Comparison of ENCODE assay signal across 18 cellular contexts in genomic region chr1:7019510-7019909, GRCh38.
A peak's percentile ranks its signal among the peaks of the same experiment; 100 is the strongest.
DNase-seq lines count a peak whose midpoint lies in the region; ATAC-seq, FAIRE-seq and TF ChIP-seq lines count a peak whose summit lies in the region.
"Had no signal": no experiment of that assay in that cellular context is flagged by ENCODE, and none has a peak within 500 bp of the region (broad histone marks: within the 10 kb centered on the region; RNA-seq: fewer than 3 reads in every experiment).

No MANE protein-coding gene starts in this region.

- CTCF ChIA-PET in HepG2 (lab: Yijun Ruan, JAX; ENCODE audit: low intra/inter-chr PET ratio, low total read pairs) = no interaction called here

- no peaks in the 10 kb centered on the region for H3K4me1 Mint-ChIP-seq in natural killer cell

- DNase-seq in GM13977 (ENCODE audit: low spot score) = peak; percentile 14
- DNase-seq in RPMI8226 = peak; percentile 25
- DNase-seq in HepG2 (ENCODE audit: low spot score) = peak; percentile 45
- peak; percentile 11 for DNase-seq in transverse colon
- no peak for DNase-seq in natural killer cell
- no peak for DNase-seq in KG1 (lab: John Stamatoyannopoulos, UW)
- DNase-seq: CD8-positive, alpha-beta T cell; DMS79 treated with DMSO at 0.1 percent for 48 hours; H7; NCI-H1105; NCI-H146; NCI-H2029; NCI-H2227 treated with DMSO at 0.1 percent for 48 hours; NCI-H510A; NCI-H82; Right ventricle myocardium superior had no signal

- no peaks in the 10 kb centered on the region for H3K9me3 ChIP-seq in HepG2 (ENCODE audit: low read length)
- H3K9me3 ChIP-seq in transverse colon = no peaks in the 10 kb centered on the region

- TF ChIP-seq EP300 in HepG2 (IDR thresholded peaks at IDR 0.05; ENCODE audit: low read depth in 2 of 2, low read length in 2 of 2) (no peak), HepG2 (CRISPR knock-in tag; IDR thresholded peaks at IDR 0.05; ENCODE audit: borderline replicate concordance) (no peak), transverse colon (IDR thresholded peaks at IDR 0.05; ENCODE audit: low read depth) (no peak)

- peak; percentile 72 for ATAC-seq in HepG2
- no peak for ATAC-seq in natural killer cell
- ATAC-seq in HG02981 (IDR thresholded peaks at IDR 0.05; ENCODE audit: unreplicated experiment) = no peak
- ATAC-seq: CD8-positive, alpha-beta T cell had no signal

- peaks cover 17% of the 10 kb centered on the region for H3K4me1 ChIP-seq in HepG2 (ENCODE audit: insufficient read depth, low read length)
- no peaks in the 10 kb centered on the region for H3K4me1 ChIP-seq in transverse colon

- peak overlapping the region; percentile 72 for H3K4me2 ChIP-seq in HepG2 (ENCODE audit: low read depth, low read length)
- H3K4me2 ChIP-seq: KMS-11 had no signal

- H3K27ac ChIP-seq in HepG2 (ENCODE audit: extremely low read length, insufficient read depth, low read length) (no peak overlapping the region), transverse colon (no peak overlapping the region)
- H3K27ac ChIP-seq: KMS-11 had no signal

- peak; percentile 78 for FAIRE-seq in HepG2 (lab: Jason Lieb, UNC)

- no peak overlapping the region for H3K27ac Mint-ChIP-seq in natural killer cell
- H3K27ac Mint-ChIP-seq: CD8-positive, alpha-beta T cell had no signal

- intact Hi-C loops in HepG2 (cut with micrococcal nuclease; ENCODE audit: unreplicated experiment) (no loop called here), transverse colon (cut with DNase I; ENCODE audit: low total_unique reads) (no loop called here), natural killer cell (cut with micrococcal nuclease) (no loop called here)

- BruUV-seq in HepG2 (replicated peaks; lab: Mats Ljungman, UMichigan) = no TSS peak

- peaks cover 1 to 7% of the 10 kb centered on the region in 2 experiments; a peak in 3 of 5 replicates for H3K27me3 ChIP-seq in HepG2 (ENCODE audit: control insufficient read depth in 1 of 2, insufficient read depth in 2 of 2, low read length in 2 of 2)
- no peaks in the 10 kb centered on the region for H3K27me3 ChIP-seq in transverse colon

- POLR2A ChIA-PET in HepG2 (lab: Yijun Ruan, JAX) = no interaction called here

- H3K4me3 ChIP-seq in HepG2 (replicated peaks in 1 of 3; ENCODE audit: insufficient read depth in 1 of 3, low read depth in 2 of 3, low read length in 3 of 3) (peak overlapping the region in 1 of 3 experiments; percentile 49; a peak in 1 of 6 replicates), transverse colon (no peak overlapping the region)

- H3K36me3 ChIP-seq in HepG2 (replicated peaks in 1 of 2; ENCODE audit: control insufficient read depth in 1 of 2, insufficient read depth in 2 of 2, low read length in 2 of 2) (no peaks in the 10 kb centered on the region), transverse colon (no peaks in the 10 kb centered on the region)

- in situ Hi-C loops in GM13977 (cut with MboI; ENCODE audit: low pct_unique_long_range_greater_than_20kb, low sequenced_read_pairs, unreplicated experiment) (no loop called here), HepG2 (cut with HindIII; ENCODE audit: extremely low pct_ligation_motif_present, low pct_unique_long_range_greater_than_20kb) (no loop called here), transverse colon (cut with MboI; ENCODE audit: low pct_ligation_motif_present in 1 of 4, low pct_unique_long_range_greater_than_20kb in 1 of 4, low sequenced_read_pairs in 3 of 4) (no loop called here)

- no peak for TF ChIP-seq RAD21 in HepG2 (CRISPR knock-in tag; IDR thresholded peaks at IDR 0.05)

- H3K9ac ChIP-seq in HepG2 (ENCODE audit: insufficient read depth, low read depth, low read length) = no peak overlapping the region
- H3K9ac ChIP-seq: KMS-11 had no signal

- no peak overlapping the region for H3K4me3 Mint-ChIP-seq in natural killer cell
- H3K4me3 Mint-ChIP-seq: CD8-positive, alpha-beta T cell had no signal

- no peaks in the 10 kb centered on the region for H3K9me3 Mint-ChIP-seq in natural killer cell
- H3K9me3 Mint-ChIP-seq: CD8-positive, alpha-beta T cell had no signal

- H4K20me1 ChIP-seq in HepG2 (ENCODE audit: insufficient read depth, low read length) = no peaks in the 10 kb centered on the region

- H3K36me3 Mint-ChIP-seq in natural killer cell = no peaks in the 10 kb centered on the region
- H3K36me3 Mint-ChIP-seq: CD8-positive, alpha-beta T cell had no signal

- TF ChIP-seq POLR2A in HepG2 (IDR thresholded peaks at IDR 0.05; ENCODE audit: insufficient read depth in 1 of 2, low read depth in 2 of 2, low read length in 2 of 2) (no peak), transverse colon (IDR thresholded peaks at IDR 0.05) (no peak)

- 6% methylated on average over 9 of the region's 9 CpGs for WGBS in HepG2 (ENCODE audit: low lambda C conversion rate)
- WGBS in transverse colon (ENCODE audit: low coverage in 1 of 2), 2 donors = 26 to 38% methylated on average over 4 to 9 of the region's 9 CpGs

- peaks cover 0 to 9% of the 10 kb centered on the region in 2 donors for H3K27me3 Mint-ChIP-seq in natural killer cell (ENCODE audit: low read depth in 2 of 2)

- H2AFZ ChIP-seq in HepG2 (ENCODE audit: low read length) = no peak overlapping the region

- TF ChIP-seq CTCF in GM13977 (IDR thresholded peaks at IDR 0.05; ENCODE audit: extremely low read depth, insufficient read depth, missing control alignments) (no peak), HepG2 (CRISPR knock-in tag; IDR thresholded peaks at IDR 0.05) (no peak), transverse colon (IDR thresholded peaks at IDR 0.05) (no peak), natural killer cell (IDR thresholded peaks at IDR 0.05) (no peak)

- H3K79me2 ChIP-seq in HepG2 (ENCODE audit: insufficient read depth, low read length) = no peaks in the 10 kb centered on the region

TF ChIP-seq in HepG2, 621 proteins besides CTCF, POLR2A, EP300 and RAD21 (continues in another document):
- TF ChIP-seq NR2C2 (CRISPR knock-in tag; IDR thresholded peaks at IDR 0.05; ENCODE audit: borderline replicate concordance) (peak; percentile 98), CSRNP2 (CRISPR knock-in tag; conservative IDR thresholded peaks at IDR 0.05; ENCODE audit: low read depth) (no peak), HNF4A (CRISPR knock-in tag; IDR thresholded peaks at IDR 0.05) (peak; percentile 10; the same call in 1 of the 2 replicates), ZNF660 (CRISPR knock-in tag; IDR thresholded peaks at IDR 0.05; ENCODE audit: borderline replicate concordance, low read depth) (no peak), ZNF770 (CRISPR knock-in tag; IDR thresholded peaks at IDR 0.05) (no peak), ATAD3A (CRISPR knock-in tag; IDR thresholded peaks at IDR 0.05) (no peak), ZNF18 (CRISPR knock-in tag; IDR thresholded peaks at IDR 0.05; ENCODE audit: insufficient replicate concordance) (no peak), NR3C1 (CRISPR knock-in tag; IDR thresholded peaks at IDR 0.05) (no peak), DBP (CRISPR knock-in tag; IDR thresholded peaks at IDR 0.05; ENCODE audit: not compliant biosample characterization) (no peak), GPN1 (CRISPR knock-in tag; IDR thresholded peaks at IDR 0.05; ENCODE audit: borderline replicate concordance) (no peak), RORA (CRISPR knock-in tag; IDR thresholded peaks at IDR 0.05) (no peak), ZIK1 (CRISPR knock-in tag; IDR thresholded peaks at IDR 0.05; ENCODE audit: borderline replicate concordance, low read depth) (no peak), CEBPG (CRISPR knock-in tag; IDR thresholded peaks at IDR 0.05) (peak; percentile 55; the same call in 1 of the 2 replicates)

Comparison
In these comparisons a context has a peak if more than half of its experiments do, and no peak if none do; other contexts are left out.
1. DNase-seq: peak in GM13977 (single experiment), RPMI8226 (single experiment), HepG2 (single experiment) and transverse colon (single experiment); none in natural killer cell (single experiment) and KG1 (single experiment).